ENCODE assay signal across 1 cellular context in genomic region chr10:16545126-16545736, GRCh38.
TF ChIP-seq lines count a peak whose summit lies in the region.

No MANE protein-coding gene starts in this region.

TF ChIP-seq in endothelial cell of umbilical vein, 7 proteins besides CTCF, POLR2A, EP300 and RAD21:
- TF ChIP-seq GATA2 (IDR thresholded peaks at IDR 0.05; ENCODE audit: insufficient read depth, insufficient read length, low read depth, low read length) (no peak), FOS (IDR thresholded peaks at IDR 0.05; ENCODE audit: borderline replicate concordance, insufficient read depth, low read length) (no peak), JUN (IDR thresholded peaks at IDR 0.05; ENCODE audit: borderline replicate concordance, insufficient read depth, insufficient read length, low read depth) (no peak), MYC (IDR thresholded peaks at IDR 0.05; ENCODE audit: low read depth, low read length) (no peak), EZH2 (IDR thresholded peaks at IDR 0.05; ENCODE audit: borderline replicate concordance, low read depth, low read length, severe bottlenecking) (no peak), POLR2AphosphoS5 (IDR thresholded peaks at IDR 0.05; ENCODE audit: insufficient read depth, low read depth, low read length) (no peak), MAX (IDR thresholded peaks at IDR 0.05; ENCODE audit: insufficient read depth, insufficient read length) (no peak)
TF ChIP-seq in endothelial cell of umbilical vein: peak in this region for 0.
